Comparison of ENCODE assay signal across 19 cellular contexts in the genomic region with DNA sequence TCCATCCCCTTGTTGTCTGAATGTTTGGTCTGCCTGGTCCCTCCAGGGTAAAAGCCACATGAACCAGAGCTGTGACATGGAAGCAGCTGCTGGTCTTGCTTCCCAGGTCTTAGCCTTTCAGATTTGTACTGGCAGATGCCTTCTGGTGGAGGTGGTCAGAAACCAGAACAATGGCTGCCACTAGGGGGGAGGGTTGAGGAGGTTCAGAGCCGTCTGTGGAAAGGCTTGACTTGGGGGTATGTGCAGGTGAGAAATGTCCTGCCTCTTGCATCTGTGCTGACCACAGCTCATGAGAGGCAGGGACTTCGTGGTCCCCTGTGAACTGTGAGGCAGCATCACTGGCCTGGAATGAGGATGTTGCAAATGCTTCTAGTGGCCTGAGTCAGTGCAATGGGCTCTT.
"Had no signal": no experiment of that assay in that cellular context is flagged by ENCODE, and none has a peak within 500 bp of the region (broad histone marks: within the 10 kb centered on the region; RNA-seq: fewer than 3 reads in every experiment).

No MANE protein-coding gene starts in this region.

- H3K4me1 ChIP-seq: pancreas, thyroid gland had no signal

- H3K36me3 ChIP-seq: pancreas, thyroid gland had no signal

- H3K9me3 ChIP-seq: pancreas, thyroid gland had no signal

- H3K4me3 ChIP-seq: pancreas, thyroid gland had no signal

- H3K27ac ChIP-seq: pancreas, thyroid gland had no signal

- H3K27me3 ChIP-seq: pancreas, thyroid gland had no signal

- DNase-seq: activated CD4-positive, alpha-beta T cell treated with anti-CD3 and anti-CD28 coated beads, Interleukin-2, amount 10 ng/mL, durations not matched to agents 24 days and 14 days; activated CD8-positive, alpha-beta T cell treated with anti-CD3 and anti-CD28 coated beads for 36 hours; activated naive CD4-positive, alpha-beta T cell; activated naive CD8-positive, alpha-beta T cell treated with anti-CD3 and anti-CD28 coated beads for 36 hours; activated T-cell treated with anti-CD3 and anti-CD28 coated beads, Interleukin-2, amount 50 U/mL, for 1 hour; amniotic stem cell; dermis blood vessel endothelial cell; effector memory CD4-positive, alpha-beta T cell; foreskin fibroblast; glutamatergic neuron; kidney glomerular epithelial cell; mesenchymal stem cell; natural killer cell; pancreas; stimulated activated naive CD4-positive, alpha-beta T cell; T1000; thyroid gland had no signal

- ATAC-seq: activated CD8-positive, alpha-beta T cell treated with anti-CD3 and anti-CD28 coated beads for 36 hours; activated T-helper 17 cell treated with anti-CD3 and anti-CD28 coated beads, Interleukin-2, amount 50 U/mL, for 72 hours; natural killer cell; pancreas; sciatic nerve had no signal
